28 cellular contexts compared by ENCODE assay signal in the genomic region with DNA sequence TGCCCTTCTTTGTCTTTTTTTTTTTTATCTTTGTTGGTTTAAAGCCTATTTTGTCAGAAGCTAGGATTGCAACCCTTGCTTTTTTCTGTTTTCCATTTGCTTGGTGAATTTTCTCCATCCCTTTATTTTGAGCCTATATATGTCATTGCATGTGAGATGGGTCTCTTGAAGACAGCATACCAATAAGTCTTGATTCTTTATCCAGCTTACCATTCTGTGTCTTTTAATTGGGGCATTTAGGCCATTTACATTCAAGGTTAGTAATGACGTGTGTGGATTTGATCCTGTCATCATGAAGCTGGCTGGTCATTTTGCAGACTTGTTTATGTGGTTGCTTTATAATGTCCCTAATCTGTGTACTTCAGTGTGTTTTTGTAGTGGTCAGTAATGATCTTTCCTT.
"Had no signal": no experiment of that assay in that cellular context is flagged by ENCODE, and none has a peak within 500 bp of the region (broad histone marks: within the 10 kb centered on the region; RNA-seq: fewer than 3 reads in every experiment).

No MANE protein-coding gene starts in this region.

- H3K9me3 ChIP-seq: colonic mucosa, gastrocnemius medialis, lower lobe of right lung, mucosa of descending colon had no signal

- H3K4me1 Mint-ChIP-seq: endodermal cell, mesothelial cell of epicardium had no signal

- H3K27ac ChIP-seq: colonic mucosa, epithelial cell of prostate, esophagus squamous epithelium, gastrocnemius medialis, heart right ventricle, left lung, lower lobe of right lung had no signal

- H3K27me3 Mint-ChIP-seq: dendritic cell treated with granulocyte-macrophage colony-stimulating factor and Interleukin-4, amounts not matched to agents 40 ng/mL and 50 ng/mL, for 4 days; effector memory CD8-positive, alpha-beta T cell; naive B cell had no signal

- H3K4me3 ChIP-seq: colonic mucosa, esophagus squamous epithelium, gastrocnemius medialis, heart right ventricle, left lung, lower lobe of right lung, mucosa of descending colon had no signal

- FAIRE-seq: endometrium, islet of Langerhans, keratinocyte had no signal

- DNase-seq: colonic mucosa; cortex of kidney; effector CD8-positive, alpha-beta T cell; effector memory CD8-positive, alpha-beta T cell; endodermal cell; erythroblast; esophagus squamous epithelium; foreskin fibroblast; foreskin melanocyte; gastrocnemius medialis; glutamatergic neuron; head of caudate nucleus; heart right ventricle; hippocampal formation; left cardiac atrium; left lung; left ventricle myocardium superior; lower lobe of right lung; mesenchymal stem cell; mucosa of descending colon; naive B cell had no signal

- H3K9me3 Mint-ChIP-seq: effector memory CD8-positive, alpha-beta T cell had no signal

- ATAC-seq: effector memory CD8-positive, alpha-beta T cell; esophagus mucosa; gastrocnemius medialis; heart right ventricle; left cardiac atrium; left lung; left ventricle myocardium superior; lower lobe of right lung; mucosa of descending colon had no signal

- H3K4me3 Mint-ChIP-seq: dendritic cell treated with granulocyte-macrophage colony-stimulating factor and Interleukin-4, amounts not matched to agents 40 ng/mL and 50 ng/mL, for 4 days; effector memory CD8-positive, alpha-beta T cell; endodermal cell; mesothelial cell of epicardium; naive B cell had no signal

- H3K27ac Mint-ChIP-seq: dendritic cell treated with granulocyte-macrophage colony-stimulating factor and Interleukin-4, amounts not matched to agents 40 ng/mL and 50 ng/mL, for 4 days; effector memory CD8-positive, alpha-beta T cell; endodermal cell; mesothelial cell of epicardium; naive B cell had no signal

- H3K36me3 ChIP-seq: colonic mucosa, gastrocnemius medialis had no signal

- H3K4me1 ChIP-seq: colonic mucosa, gastrocnemius medialis had no signal

- H3K27me3 ChIP-seq: colonic mucosa, esophagus squamous epithelium, gastrocnemius medialis, heart right ventricle, left lung had no signal
